ENCODE assay signal across 8 cellular contexts in genomic region chr2:101306410-101306809, GRCh38. TPM values are rescaled to one million over a fixed set of nuclear protein-coding genes. Genes with fewer than 3 reads are reported as not detected.
A peak's percentile ranks its signal among the peaks of the same experiment; 100 is the strongest.
DNase-seq lines count a peak whose midpoint lies in the region; ATAC-seq and TF ChIP-seq lines count a peak whose summit lies in the region.

No MANE protein-coding gene starts in this region.

- POLR2A ChIA-PET in CD4-positive, alpha-beta memory T cell (lab: Charles Lee; ENCODE audit: partially characterized antibody): interaction anchor here (0.7 to 8.2 kb wide), 17 partner anchors 8 to 665 kb away, joined by 3 to 247 read pairs (median 4); partner anchors contain the start of genes CNOT11 and CREG2

- H3K27me3 Mint-ChIP-seq in CD4-positive, alpha-beta memory T cell: no peaks in the 10 kb centered on the region

- peak overlapping the region; percentile 95 to 98 for H3K9ac ChIP-seq in duodenal mucosa (ENCODE audit: low read depth in 1 of 2, low read length in 2 of 2)
- no peak overlapping the region for H3K9ac ChIP-seq in parathyroid adenoma

- no peak overlapping the region for H2AFZ ChIP-seq in parathyroid adenoma

- H3K4me2 ChIP-seq in parathyroid adenoma (ENCODE audit: low read length): peak overlapping the region; percentile 98

- peaks cover 20 to 52% of the 10 kb centered on the region in 2 donors for H3K36me3 Mint-ChIP-seq in CD4-positive, alpha-beta memory T cell

- peak overlapping the region; percentile 96 to 100 (median 99) for H3K27ac Mint-ChIP-seq in CD4-positive, alpha-beta memory T cell

- peaks cover 77% of the 10 kb centered on the region for H3K4me1 ChIP-seq in CD4-positive, alpha-beta memory T cell (ENCODE audit: insufficient read depth, low read length)
- H3K4me1 ChIP-seq in Peyer's patch (peaks cover 0 to 43% (median 2%) of the 10 kb centered on the region in 4 donors), duodenal mucosa (ENCODE audit: control insufficient read depth in 1 of 2, insufficient read depth in 2 of 2, low read length in 2 of 2) (peaks cover 38 to 47% of the 10 kb centered on the region in 2 donors), parathyroid adenoma (no peaks in the 10 kb centered on the region)

- intact Hi-C loops in CD4-positive, alpha-beta memory T cell (cut with micrococcal nuclease): loop anchor here (2.0 to 5.0 kb wide), 3 partner anchors 14 to 392 kb away; no protein-coding TSS in a partner anchor

- no peaks in the 10 kb centered on the region for H3K9me3 Mint-ChIP-seq in CD4-positive, alpha-beta memory T cell

- TF ChIP-seq POLR2A in Peyer's patch (IDR thresholded peaks at IDR 0.05): no peak

- CTCF ChIA-PET in CD4-positive, alpha-beta memory T cell (lab: Charles Lee; ENCODE audit: partially characterized antibody): interaction anchor here (0.6 to 1.5 kb wide), 7 partner anchors 22 to 464 kb away, joined by 3 to 5 read pairs (median 4); partner anchors contain the start of gene CNOT11

- peaks cover 55 to 94% (median 69%) of the 10 kb centered on the region in 4 donors for H3K4me1 Mint-ChIP-seq in CD4-positive, alpha-beta memory T cell

- H3K4me3 ChIP-seq in CD4-positive, alpha-beta memory T cell (ENCODE audit: low read length in 2 of 2): peak overlapping the region; percentile 68 to 92
- H3K4me3 ChIP-seq in Peyer's patch (peak overlapping the region; percentile 90 to 95 (median 94)), duodenal mucosa (ENCODE audit: low read depth in 1 of 2, low read length in 2 of 2) (peak overlapping the region; percentile 79 to 93), parathyroid adenoma (ENCODE audit: low read depth, low read length) (peak overlapping the region; percentile 97)

- no peaks in the 10 kb centered on the region for H3K27me3 ChIP-seq in CD4-positive, alpha-beta memory T cell (ENCODE audit: insufficient read depth, low read length)
- H3K27me3 ChIP-seq in Peyer's patch (no peaks in the 10 kb centered on the region), duodenal mucosa (ENCODE audit: control insufficient read depth in 1 of 2, insufficient read depth in 2 of 2, low read length in 2 of 2) (no peaks in the 10 kb centered on the region), parathyroid adenoma (ENCODE audit: control insufficient read depth, insufficient read depth, low read length) (no peaks in the 10 kb centered on the region)

- H3K36me3 ChIP-seq in CD4-positive, alpha-beta memory T cell (ENCODE audit: insufficient read depth, low read length): no peaks in the 10 kb centered on the region
- peaks cover 0 to 3% (median 0%) of the 10 kb centered on the region in 3 donors for H3K36me3 ChIP-seq in Peyer's patch
- peaks cover 0 to 13% of the 10 kb centered on the region in 2 donors for H3K36me3 ChIP-seq in duodenal mucosa (ENCODE audit: control insufficient read depth in 1 of 2, insufficient read depth in 2 of 2, low read length in 2 of 2)
- no peaks in the 10 kb centered on the region for H3K36me3 ChIP-seq in parathyroid adenoma (ENCODE audit: control insufficient read depth, insufficient read depth, low read length)

- peak overlapping the region; percentile 93 to 100 (median 100) for H3K4me3 Mint-ChIP-seq in CD4-positive, alpha-beta memory T cell

- no peaks in the 10 kb centered on the region for H3K9me3 ChIP-seq in CD4-positive, alpha-beta memory T cell (ENCODE audit: control insufficient read depth in 1 of 2, low read length in 2 of 2)
- H3K9me3 ChIP-seq in Peyer's patch (no peaks in the 10 kb centered on the region), duodenal mucosa (ENCODE audit: control insufficient read depth in 1 of 2, low read length in 2 of 2) (no peaks in the 10 kb centered on the region), parathyroid adenoma (ENCODE audit: control insufficient read depth, low read length) (no peaks in the 10 kb centered on the region)

- TF ChIP-seq CTCF in Peyer's patch (IDR thresholded peaks at IDR 0.05) (no peak), parathyroid adenoma (IDR thresholded peaks at IDR 0.05) (no peak)

- H3K79me2 ChIP-seq in parathyroid adenoma: peaks cover 28% of the 10 kb centered on the region

- peak in 1 of 5 donors; percentile 42 for DNase-seq in CD4-positive, alpha-beta memory T cell
- DNase-seq in Peyer's patch (no peak), NCI-H187 treated with DMSO at 0.1 percent for 48 hours (lab: John Stamatoyannopoulos, UW) (no peak), iPS-NIHi7 (ENCODE audit: extremely low spot score) (no peak), NCI-H82 (lab: John Stamatoyannopoulos, UW) (no peak)

- peak overlapping the region; percentile 86 for H3K27ac ChIP-seq in CD4-positive, alpha-beta memory T cell (ENCODE audit: low read depth, low read length)
- H3K27ac ChIP-seq in Peyer's patch (peak overlapping the region; percentile 92 to 97 (median 92)), duodenal mucosa (ENCODE audit: low read depth, low read length) (peak overlapping the region; percentile 55), parathyroid adenoma (peak overlapping the region; percentile 72)

- ATAC-seq in GM21723 (IDR thresholded peaks at IDR 0.05; ENCODE audit: unreplicated experiment): peak; percentile 2

RNA-seq across cellular contexts. Expression of gene RNF149, which starts 2.1 kb away (rescaled TPM):
- total RNA-seq in CD4-positive, alpha-beta memory T cell: 100 to 1,000 TPM; 138 to 154 TPM
- 10 to 100 TPM; 67.6 to 94.6 TPM for polyA plus RNA-seq in CD4-positive, alpha-beta memory T cell
- 10 to 100 TPM; 61.1 to 86.2 (median 70.5) TPM for total RNA-seq in Peyer's patch

RNA-seq across cellular contexts. Expression of gene CNOT11, which starts 53.7 kb away (rescaled TPM):
- total RNA-seq in CD4-positive, alpha-beta memory T cell: 10 to 100 TPM; 53.8 to 56.9 TPM
- polyA plus RNA-seq in CD4-positive, alpha-beta memory T cell: 10 to 100 TPM; 62.2 to 75.5 TPM
- 10 to 100 TPM; 46.4 to 82.9 (median 48.1) TPM for total RNA-seq in Peyer's patch
